ENCODE assay signal across 8 cellular contexts in genomic region chr14:60980811-60981625, GRCh38. TPM values are rescaled to one million over a fixed set of nuclear protein-coding genes. Genes with fewer than 3 reads are reported as not detected.
DNase-seq lines count a peak whose midpoint lies in the region; ATAC-seq, FAIRE-seq and TF ChIP-seq lines count a peak whose summit lies in the region.

SLC38A6 (plus strand) TSS chr14:60981245; CDS start chr14:60981278, 33 bp downstream.
A gene with protein sequence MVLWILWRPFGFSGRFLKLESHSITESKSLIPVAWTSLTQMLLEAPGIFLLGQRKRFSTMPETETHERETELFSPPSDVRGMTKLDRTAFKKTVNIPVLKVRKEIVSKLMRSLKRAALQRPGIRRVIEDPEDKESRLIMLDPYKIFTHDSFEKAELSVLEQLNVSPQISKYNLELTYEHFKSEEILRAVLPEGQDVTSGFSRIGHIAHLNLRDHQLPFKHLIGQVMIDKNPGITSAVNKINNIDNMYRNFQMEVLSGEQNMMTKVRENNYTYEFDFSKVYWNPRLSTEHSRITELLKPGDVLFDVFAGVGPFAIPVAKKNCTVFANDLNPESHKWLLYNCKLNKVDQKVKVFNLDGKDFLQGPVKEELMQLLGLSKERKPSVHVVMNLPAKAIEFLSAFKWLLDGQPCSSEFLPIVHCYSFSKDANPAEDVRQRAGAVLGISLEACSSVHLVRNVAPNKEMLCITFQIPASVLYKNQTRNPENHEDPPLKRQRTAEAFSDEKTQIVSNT (minus strand): TSS chr14:60981079. CDS start chr14:60980973, 106 bp downstream.

- H3K36me3 Mint-ChIP-seq in CD4-positive, CD25-positive, alpha-beta regulatory T cell, result peaks cover 16% of the 10 kb centered on the region

- peak; percentile 69 for FAIRE-seq in HepG2 (lab: Jason Lieb, UNC)

- no peaks in the 10 kb centered on the region for H3K9me3 Mint-ChIP-seq in CD4-positive, CD25-positive, alpha-beta regulatory T cell

- H3K27ac Mint-ChIP-seq in CD4-positive, CD25-positive, alpha-beta regulatory T cell, result no peak within 1 kb of the TSS

- peak; percentile 88 to 93 for ATAC-seq in CD4-positive, CD25-positive, alpha-beta regulatory T cell (ENCODE audit: low read depth in 2 of 2)
- ATAC-seq in GM19397 (IDR thresholded peaks at IDR 0.05; ENCODE audit: unreplicated experiment) (peak; percentile 85), HG03558 (IDR thresholded peaks at IDR 0.05; ENCODE audit: extremely low read depth, unreplicated experiment) (peak; percentile 72), HepG2 (peak; percentile 97)

- no peaks in the 10 kb centered on the region for H4K20me1 ChIP-seq in HepG2 (ENCODE audit: insufficient read depth, low read length)

- 0 out of 2 replicates have a peak, but pooled peaks have one; percentile 13 for TF ChIP-seq CTCF in HepG2 (CRISPR knock-in tag; IDR thresholded peaks at IDR 0.05)

- H3K9ac ChIP-seq in duodenal mucosa (ENCODE audit: low read depth in 1 of 2, low read length in 2 of 2) (peak within 1 kb of the TSS; percentile 81 to 88), HepG2 (ENCODE audit: insufficient read depth, low read depth, low read length) (peak within 1 kb of the TSS; percentile 88)

- H3K4me3 Mint-ChIP-seq in CD4-positive, CD25-positive, alpha-beta regulatory T cell, result no peak within 1 kb of the TSS

- in situ Hi-C loops in HepG2 (cut with HindIII; ENCODE audit: extremely low pct_ligation_motif_present, low pct_unique_long_range_greater_than_20kb), result no loop called here

- peaks cover 15 to 41% (median 29%) of the 10 kb centered on the region in 4 donors for H3K4me1 Mint-ChIP-seq in CD4-positive, CD25-positive, alpha-beta regulatory T cell

- under 1% methylated on average over 35 of the region's 58 CpGs for WGBS in HepG2 (ENCODE audit: low lambda C conversion rate)

- peak within 1 kb of the TSS; percentile 90 for H3K4me3 ChIP-seq in CD4-positive, CD25-positive, alpha-beta regulatory T cell (ENCODE audit: low read depth, low read length)
- peak within 1 kb of the TSS; percentile 90 to 100 for H3K4me3 ChIP-seq in duodenal mucosa (ENCODE audit: low read depth in 1 of 2, low read length in 2 of 2)
- H3K4me3 ChIP-seq in HepG2 (replicated peaks in 1 of 3; ENCODE audit: insufficient read depth in 1 of 3, low read depth in 2 of 3, low read length in 3 of 3), result peak within 1 kb of the TSS; percentile 62 to 93 (median 90)

- peaks cover 26% of the 10 kb centered on the region for H3K4me1 ChIP-seq in CD4-positive, CD25-positive, alpha-beta regulatory T cell (ENCODE audit: control insufficient read depth, insufficient read depth, low read length, poor library complexity, severe bottlenecking)
- peaks cover 14 to 16% of the 10 kb centered on the region in 2 donors for H3K4me1 ChIP-seq in duodenal mucosa (ENCODE audit: control insufficient read depth in 1 of 2, insufficient read depth in 2 of 2, low read length in 2 of 2)
- H3K4me1 ChIP-seq in HepG2 (ENCODE audit: insufficient read depth, low read length), result peaks cover 44% of the 10 kb centered on the region

- H3K9me3 ChIP-seq in CD4-positive, CD25-positive, alpha-beta regulatory T cell (ENCODE audit: control insufficient read depth in 2 of 2, low read length in 2 of 2), result no peaks in the 10 kb centered on the region
- H3K9me3 ChIP-seq in duodenal mucosa (ENCODE audit: control insufficient read depth in 1 of 2, low read length in 2 of 2), result no peaks in the 10 kb centered on the region
- H3K9me3 ChIP-seq in HepG2 (ENCODE audit: low read length), result no peaks in the 10 kb centered on the region

- peak within 1 kb of the TSS; percentile 79 for H2AFZ ChIP-seq in HepG2 (ENCODE audit: low read length)

- peaks cover 10% of the 10 kb centered on the region for H3K36me3 ChIP-seq in CD4-positive, CD25-positive, alpha-beta regulatory T cell (ENCODE audit: control insufficient read depth, insufficient read depth, low read length)
- H3K36me3 ChIP-seq in duodenal mucosa (ENCODE audit: control insufficient read depth in 1 of 2, insufficient read depth in 2 of 2, low read length in 2 of 2) (peaks cover 0 to 9% of the 10 kb centered on the region in 2 donors), HepG2 (replicated peaks in 1 of 2; ENCODE audit: control insufficient read depth in 1 of 2, insufficient read depth in 2 of 2, low read length in 2 of 2) (peaks cover 0 to 10% of the 10 kb centered on the region in 2 experiments; a peak in 2 of 5 replicates)

- H3K27ac ChIP-seq in CD4-positive, CD25-positive, alpha-beta regulatory T cell (ENCODE audit: insufficient read depth, low read length, poor library complexity, severe bottlenecking), result peak within 1 kb of the TSS; percentile 92
- peak within 1 kb of the TSS; percentile 72 for H3K27ac ChIP-seq in duodenal mucosa (ENCODE audit: low read depth, low read length)
- peak within 1 kb of the TSS; percentile 82 for H3K27ac ChIP-seq in HepG2 (ENCODE audit: extremely low read length, insufficient read depth, low read length)

- no peaks in the 10 kb centered on the region for H3K27me3 ChIP-seq in CD4-positive, CD25-positive, alpha-beta regulatory T cell (ENCODE audit: control insufficient read depth, insufficient read depth, low read length)
- H3K27me3 ChIP-seq in duodenal mucosa (ENCODE audit: control insufficient read depth in 1 of 2, insufficient read depth in 2 of 2, low read length in 2 of 2), result no peaks in the 10 kb centered on the region
- no peaks in the 10 kb centered on the region; a peak in 1 of 5 replicates for H3K27me3 ChIP-seq in HepG2 (ENCODE audit: control insufficient read depth in 1 of 2, insufficient read depth in 2 of 2, low read length in 2 of 2)

- DNase-seq in CD4-positive, CD25-positive, alpha-beta regulatory T cell, result peak; percentile 87 to 94 (median 93)
- DNase-seq in NCI-H748 (lab: John Stamatoyannopoulos, UW; ENCODE audit: unreplicated experiment) (peak; percentile 95), HepG2 (ENCODE audit: low spot score) (peak; percentile 91)
- peak; percentile 90 to 93 for DNase-seq in activated CD4-positive, alpha-beta T cell treated with anti-CD3 and anti-CD28 coated beads, Interleukin-2, amount 50 U/mL, for 24 hours (ENCODE audit: low read depth in 1 of 2, low spot score in 1 of 2)
- peak; percentile 84 to 88 for DNase-seq in stimulated activated CD4-positive, alpha-beta T cell treated with anti-CD3 and anti-CD28 coated beads, Interleukin-2, amount 100 ng/mL, for 48 hours

- peak within 1 kb of the TSS; percentile 86 for H3K4me2 ChIP-seq in HepG2 (ENCODE audit: low read depth, low read length)

- peaks cover 27% of the 10 kb centered on the region for H3K79me2 ChIP-seq in HepG2 (ENCODE audit: insufficient read depth, low read length)

- peak; percentile 16 to 43; a peak in 2 of 4 replicates for TF ChIP-seq EP300 in HepG2 (IDR thresholded peaks at IDR 0.05; ENCODE audit: low read depth in 2 of 2, low read length in 2 of 2)
- TF ChIP-seq EP300 in HepG2 (CRISPR knock-in tag; IDR thresholded peaks at IDR 0.05; ENCODE audit: borderline replicate concordance), result no peak

- BruUV-seq in HepG2 (replicated peaks; lab: Mats Ljungman, UMichigan), result no TSS peak

- CTCF ChIA-PET in HepG2 (lab: Yijun Ruan, JAX; ENCODE audit: low intra/inter-chr PET ratio, low total read pairs), result no interaction called here

- TF ChIP-seq RAD21 in HepG2 (CRISPR knock-in tag; IDR thresholded peaks at IDR 0.05), result peak; percentile 19; the same call in 1 of the 2 replicates

- peak; percentile 71 to 90 for TF ChIP-seq POLR2A in HepG2 (IDR thresholded peaks at IDR 0.05; ENCODE audit: insufficient read depth in 1 of 2, low read depth in 2 of 2, low read length in 2 of 2)

- intact Hi-C loops in HepG2 (cut with micrococcal nuclease; ENCODE audit: unreplicated experiment), result loop anchor here (1.0 to 2.0 kb wide), 5 partner anchors 122 to 356 kb away; no protein-coding TSS in a partner anchor

- POLR2A ChIA-PET in HepG2 (lab: Yijun Ruan, JAX), result interaction anchor here (0.5 to 2.1 kb wide), 18 partner anchors 21 to 356 kb away, joined by 3 to 14 read pairs (median 4); partner anchors contain the start of gene SIX4

- no peaks in the 10 kb centered on the region for H3K27me3 Mint-ChIP-seq in CD4-positive, CD25-positive, alpha-beta regulatory T cell

RNA-seq across cellular contexts. Expression of gene SLC38A6, which starts in this region (rescaled TPM):
- total RNA-seq in CD4-positive, CD25-positive, alpha-beta regulatory T cell, result 13.8 TPM
- 10 to 100 TPM in 1 of 4 donors, 1 to 10 TPM in 3; 6.3 to 10.8 (median 8.9) TPM for polyA plus RNA-seq in CD4-positive, CD25-positive, alpha-beta regulatory T cell
- 12.4 and 22.1 TPM in 2 replicates for total RNA-seq in HepG2 (2016; rRNA removed; fragmentation: Illumina TruSeq; extraction: Trizol)
- total RNA-seq in HepG2 (2016; cell fraction: cytosol; rRNA removed; fragmentation: Illumina TruSeq; extraction: Trizol; ENCODE audit: low read depth), result 9.6 and 11.5 TPM in 2 replicates
- total RNA-seq in HepG2 (2016; cell fraction: insoluble cytoplasmic fraction; rRNA removed; fragmentation: Illumina TruSeq; extraction: Trizol), result 13.5 and 21.9 TPM in 2 replicates
- total RNA-seq in HepG2 (2016; cell fraction: membrane; rRNA removed; fragmentation: Illumina TruSeq; extraction: Trizol), result 11.4 and 11.5 TPM in 2 replicates
- 65.0 and 69.3 TPM in 2 replicates for total RNA-seq in HepG2 (2016; cell fraction: nucleus; rRNA removed; fragmentation: Illumina TruSeq; extraction: Trizol)
- polyA plus RNA-seq in HepG2 (2011; rRNA removed), result 5.6 and 6.9 TPM in 2 replicates
- polyA plus RNA-seq in HepG2 (2011; cell fraction: cytosol; rRNA removed), result 4.1 and 4.9 TPM in 2 replicates
- polyA plus RNA-seq in HepG2 (2011; cell fraction: nucleus; rRNA removed), result 5.6 and 7.7 TPM in 2 replicates
- 6.5 and 6.8 TPM in 2 replicates for polyA plus RNA-seq in HepG2 (2012)
- 4.5 and 7.6 TPM in 2 replicates for polyA plus RNA-seq in HepG2 (2016; cell fraction: cytosol; fragmentation: Illumina TruSeq; extraction: Trizol; ENCODE audit: low read depth)
- polyA plus RNA-seq in HepG2 (2016; cell fraction: insoluble cytoplasmic fraction; fragmentation: Illumina TruSeq; extraction: Trizol; ENCODE audit: low read depth), result 14.9 and 15.7 TPM in 2 replicates
- polyA plus RNA-seq in HepG2 (2016; cell fraction: membrane; fragmentation: Illumina TruSeq; extraction: Trizol; ENCODE audit: low read depth), result 9.2 and 10.6 TPM in 2 replicates
- 29.4 and 31.5 TPM in 2 replicates for polyA plus RNA-seq in HepG2 (2016; cell fraction: nucleus; fragmentation: Illumina TruSeq; extraction: Trizol; ENCODE audit: insufficient read depth, low read depth)
- 13.5 and 16.6 TPM in 2 replicates for polyA minus RNA-seq in HepG2 (2011; rRNA and poly(A)+ RNA removed; ENCODE audit: low replicate concordance)
- polyA minus RNA-seq in HepG2 (2011; cell fraction: cytosol; rRNA and poly(A)+ RNA removed), result 2.1 and 4.6 TPM in 2 replicates
- 34.6 and 50.2 TPM in 2 replicates for polyA minus RNA-seq in HepG2 (2011; cell fraction: nucleus; rRNA and poly(A)+ RNA removed)

RNA-seq across cellular contexts. Expression of the second gene that starts in this region (rescaled TPM):
- total RNA-seq in CD4-positive, CD25-positive, alpha-beta regulatory T cell, result 2.8 TPM
- 1 to 10 TPM; 4.7 to 9.2 (median 6.5) TPM for polyA plus RNA-seq in CD4-positive, CD25-positive, alpha-beta regulatory T cell
- 16.0 and 26.0 TPM in 2 replicates for total RNA-seq in HepG2 (2016; rRNA removed; fragmentation: Illumina TruSeq; extraction: Trizol)
- 1.3 and 3.1 TPM in 2 replicates for total RNA-seq in HepG2 (2016; cell fraction: cytosol; rRNA removed; fragmentation: Illumina TruSeq; extraction: Trizol; ENCODE audit: low read depth)
- total RNA-seq in HepG2 (2016; cell fraction: insoluble cytoplasmic fraction; rRNA removed; fragmentation: Illumina TruSeq; extraction: Trizol), result 15.0 and 24.2 TPM in 2 replicates
- total RNA-seq in HepG2 (2016; cell fraction: membrane; rRNA removed; fragmentation: Illumina TruSeq; extraction: Trizol), result 6.7 and 7.3 TPM in 2 replicates
- 13.9 and 16.9 TPM in 2 replicates for total RNA-seq in HepG2 (2016; cell fraction: nucleus; rRNA removed; fragmentation: Illumina TruSeq; extraction: Trizol)
- polyA plus RNA-seq in HepG2 (2011; rRNA removed), result 3.1 and 3.6 TPM in 2 replicates
- 1.1 and 2.0 TPM in 2 replicates for polyA plus RNA-seq in HepG2 (2011; cell fraction: cytosol; rRNA removed)
- polyA plus RNA-seq in HepG2 (2011; cell fraction: nucleus; rRNA removed), result 1.5 and 2.7 TPM in 2 replicates
- 4.0 and 8.5 TPM in 2 replicates for polyA plus RNA-seq in HepG2 (2012)
- polyA plus RNA-seq in HepG2 (2016; cell fraction: cytosol; fragmentation: Illumina TruSeq; extraction: Trizol; ENCODE audit: low read depth), result 0.78 and 0.84 TPM in 2 replicates
- 16.4 and 17.2 TPM in 2 replicates for polyA plus RNA-seq in HepG2 (2016; cell fraction: insoluble cytoplasmic fraction; fragmentation: Illumina TruSeq; extraction: Trizol; ENCODE audit: low read depth)
- 1.7 and 2.0 TPM in 2 replicates for polyA plus RNA-seq in HepG2 (2016; cell fraction: membrane; fragmentation: Illumina TruSeq; extraction: Trizol; ENCODE audit: low read depth)
- 12.2 and 12.8 TPM in 2 replicates for polyA plus RNA-seq in HepG2 (2016; cell fraction: nucleus; fragmentation: Illumina TruSeq; extraction: Trizol; ENCODE audit: insufficient read depth, low read depth)
- polyA minus RNA-seq in HepG2 (2011; rRNA and poly(A)+ RNA removed; ENCODE audit: low replicate concordance), result 1.0 and 4.4 TPM in 2 replicates
- polyA minus RNA-seq in HepG2 (2011; cell fraction: cytosol; rRNA and poly(A)+ RNA removed), result 1.4 and 4.2 TPM in 2 replicates
- 5.6 and 10.4 TPM in 2 replicates for polyA minus RNA-seq in HepG2 (2011; cell fraction: nucleus; rRNA and poly(A)+ RNA removed)

Comparison
In these comparisons a context has a peak if more than half of its experiments do, and no peak if none do; other contexts are left out.
1. Peak in every context shown above with its lines: DNase-seq, ATAC-seq, H3K4me3 ChIP-seq and H3K27ac ChIP-seq.